In the genomic region with DNA sequence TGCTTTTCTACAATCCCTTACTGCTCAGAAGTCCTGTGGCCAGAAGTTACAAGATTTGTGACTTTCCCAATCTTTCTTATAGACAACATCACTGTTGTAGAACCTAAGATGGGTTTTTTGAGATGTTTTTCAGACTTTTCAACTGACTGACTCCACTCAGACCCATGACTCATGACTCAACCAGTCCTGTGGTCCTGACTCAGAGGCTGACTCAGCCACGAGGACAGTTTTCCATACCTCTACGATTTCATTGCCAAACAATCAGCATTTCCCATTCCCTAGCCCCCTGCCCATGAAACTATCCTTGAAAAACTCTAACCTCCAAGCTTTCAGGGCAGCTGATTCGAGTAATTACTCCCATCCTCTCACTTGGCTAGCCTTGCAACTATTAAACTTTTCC, we compare ENCODE assay signal across 8 cellular contexts.
DNase-seq lines count a peak whose midpoint lies in the region; ATAC-seq and TF ChIP-seq lines count a peak whose summit lies in the region.

No MANE protein-coding gene starts in this region.

- TF ChIP-seq CTCF in NB4 (IDR thresholded peaks at IDR 0.05; ENCODE audit: low read depth, low read length) = no peak

- ATAC-seq in GM19395 (IDR thresholded peaks at IDR 0.05; ENCODE audit: unreplicated experiment) (no peak), HG02678 (IDR thresholded peaks at IDR 0.05; ENCODE audit: unreplicated experiment) (no peak)

- no peak overlapping the region for H3K4me3 ChIP-seq in NB4 (ENCODE audit: low read depth, low read length)

- peak; percentile 94 for DNase-seq in ELR (ENCODE audit: low read depth)
- peak; percentile 4 for DNase-seq in NB4 (ENCODE audit: low read depth)
- peak; percentile 68 for DNase-seq in dermis blood vessel endothelial cell
- DNase-seq in pulmonary artery endothelial cell (ENCODE audit: low read depth, low spot score) = peak; percentile 32
- DNase-seq in NCI-H510A treated with DMSO at 0.1 percent for 48 hours (lab: John Stamatoyannopoulos, UW) = no peak
- no peak for DNase-seq in NCI-H1417 treated with DMSO at 0.1 percent for 48 hours (lab: John Stamatoyannopoulos, UW)

- no peak for TF ChIP-seq POLR2A in NB4 (IDR thresholded peaks at IDR 0.05; ENCODE audit: extremely low read depth, insufficient read length)

Comparison
In these comparisons a context has a peak if more than half of its experiments do, and no peak if none do; other contexts are left out.
1. DNase-seq: peak in ELR (single experiment), NB4 (single experiment), dermis blood vessel endothelial cell (single experiment) and pulmonary artery endothelial cell (single experiment); none in NCI-H510A treated with DMSO at 0.1 percent for 48 hours (single experiment) and NCI-H1417 treated with DMSO at 0.1 percent for 48 hours (single experiment).